Comparison of ENCODE assay signal across 1 cellular context in genomic region chr20:50172347-50173013, GRCh38.
TF ChIP-seq lines count a peak whose summit lies in the region.

No MANE protein-coding gene starts in this region.

TF ChIP-seq in HepG2, 621 proteins besides CTCF, POLR2A, EP300 and RAD21 (continued from another document and continues in another):
- TF ChIP-seq SNAPC4 (CRISPR knock-in tag; IDR thresholded peaks at IDR 0.05) (0 out of 2 replicates have a peak, but pooled peaks have one; percentile 93), PRMT3 (CRISPR knock-in tag; IDR thresholded peaks at IDR 0.05; ENCODE audit: borderline replicate concordance, low read depth) (peak; percentile 27; the same call in 1 of the 2 replicates), ZBTB8A (CRISPR knock-in tag; IDR thresholded peaks at IDR 0.05; ENCODE audit: borderline replicate concordance, low read depth) (0 out of 2 replicates have a peak, but pooled peaks have one; percentile 80), HOXA5 (CRISPR knock-in tag; IDR thresholded peaks at IDR 0.05) (peak; percentile 96), U2AF1 (optimal IDR thresholded peaks at IDR 0.05; ENCODE audit: low read depth, low read length) (peak; percentile 85), XBP1 (CRISPR knock-in tag; IDR thresholded peaks at IDR 0.05) (no peak), RBM22 (optimal IDR thresholded peaks at IDR 0.05; ENCODE audit: low read length) (no peak), NKX3-1 (CRISPR knock-in tag; IDR thresholded peaks at IDR 0.05) (peak; percentile 93), TCF7 (IDR thresholded peaks at IDR 0.05; ENCODE audit: low read depth) (peak; percentile 21; the same call in 1 of the 2 replicates), TOE1 (CRISPR knock-in tag; IDR thresholded peaks at IDR 0.05) (peak; percentile 58; the same call in 1 of the 2 replicates), ZFP36L1 (CRISPR knock-in tag; IDR thresholded peaks at IDR 0.05) (peak; percentile 99), ZIK1 (CRISPR knock-in tag; IDR thresholded peaks at IDR 0.05; ENCODE audit: borderline replicate concordance, low read depth) (peak; percentile 61; the same call in 1 of the 2 replicates), ZNF292 (CRISPR knock-in tag; IDR thresholded peaks at IDR 0.05; ENCODE audit: borderline replicate concordance, low read depth) (peak; percentile 98), SCMH1 (CRISPR knock-in tag; IDR thresholded peaks at IDR 0.05; ENCODE audit: borderline replicate concordance) (no peak), PLRG1 (conservative IDR thresholded peaks at IDR 0.05) (no peak), ZNF20 (CRISPR knock-in tag; IDR thresholded peaks at IDR 0.05) (0 out of 2 replicates have a peak, but pooled peaks have one; percentile 84), TFDP1 (CRISPR knock-in tag; IDR thresholded peaks at IDR 0.05; ENCODE audit: borderline replicate concordance) (peak; percentile 87; the same call in 1 of the 2 replicates), BRF2 (CRISPR knock-in tag; IDR thresholded peaks at IDR 0.05) (no peak), GATAD1 (CRISPR knock-in tag; IDR thresholded peaks at IDR 0.05) (peak; percentile 74), USF2 (IDR thresholded peaks at IDR 0.05; ENCODE audit: low read depth, low read length) (0 out of 2 replicates have a peak, but pooled peaks have one; percentile 2), USF2 (CRISPR knock-in tag; IDR thresholded peaks at IDR 0.05; ENCODE audit: borderline replicate concordance) (no peak), MED13 (CRISPR knock-in tag; IDR thresholded peaks at IDR 0.05) (peak; percentile 90; the same call in 1 of the 2 replicates), ZMAT3 (CRISPR knock-in tag; conservative IDR thresholded peaks at IDR 0.05) (peak; percentile 73; the same call in 1 of the 2 replicates), ZNF713 (CRISPR knock-in tag; IDR thresholded peaks at IDR 0.05) (0 out of 2 replicates have a peak, but pooled peaks have one; percentile 37), ZNF660 (CRISPR knock-in tag; IDR thresholded peaks at IDR 0.05; ENCODE audit: borderline replicate concordance, low read depth) (peak; percentile 88; the same call in 1 of the 2 replicates), THAP8 (CRISPR knock-in tag; IDR thresholded peaks at IDR 0.05; ENCODE audit: borderline replicate concordance) (peak; percentile 32; the same call in 1 of the 2 replicates), KAT7 (CRISPR knock-in tag; IDR thresholded peaks at IDR 0.05; ENCODE audit: borderline replicate concordance) (peak; percentile 67; the same call in 1 of the 2 replicates), KLF12 (CRISPR knock-in tag; IDR thresholded peaks at IDR 0.05; ENCODE audit: borderline replicate concordance) (peak; percentile 63), MXI1 (IDR thresholded peaks at IDR 0.05; ENCODE audit: borderline replicate concordance, low read depth, low read length) (peak; percentile 65; the same call in 1 of the 3 replicates), SNAI1 (CRISPR knock-in tag; IDR thresholded peaks at IDR 0.05; ENCODE audit: borderline replicate concordance) (peak; percentile 93; the same call in 1 of the 2 replicates), AHDC1 (CRISPR knock-in tag; IDR thresholded peaks at IDR 0.05; ENCODE audit: borderline replicate concordance) (peak; percentile 80; the same call in 1 of the 2 replicates), NFYC (CRISPR knock-in tag; IDR thresholded peaks at IDR 0.05) (peak; percentile 85), KAT8 (CRISPR knock-in tag; IDR thresholded peaks at IDR 0.05) (peak; percentile 91), GATA4 (IDR thresholded peaks at IDR 0.05; ENCODE audit: borderline replicate concordance, low read depth) (peak; percentile 82; the same call in 1 of the 2 replicates), MYC (CRISPR knock-in tag; IDR thresholded peaks at IDR 0.05; ENCODE audit: borderline replicate concordance) (peak; percentile 84), YY1 (IDR thresholded peaks at IDR 0.05; ENCODE audit: insufficient read depth, insufficient replicate concordance, low read depth, low read length) (peak; percentile 74), MBNL3 (CRISPR knock-in tag; conservative IDR thresholded peaks at IDR 0.05) (no peak), ZNF737 (CRISPR knock-in tag; IDR thresholded peaks at IDR 0.05; ENCODE audit: borderline replicate concordance) (peak; percentile 95; the same call in 1 of the 2 replicates), MED8 (CRISPR knock-in tag; IDR thresholded peaks at IDR 0.05; ENCODE audit: insufficient replicate concordance) (peak; percentile 84), KDM1A (CRISPR knock-in tag; IDR thresholded peaks at IDR 0.05) (no peak), HOXD1 (CRISPR knock-in tag; IDR thresholded peaks at IDR 0.05) (no peak; the same call in 1 of the 2 replicates), MYPOP (CRISPR knock-in tag; IDR thresholded peaks at IDR 0.05) (peak; percentile 93), ZNF496 (CRISPR knock-in tag; IDR thresholded peaks at IDR 0.05; ENCODE audit: insufficient replicate concordance) (no peak)
